Comparison of ENCODE assay signal across 8 cellular contexts in genomic region chr2:23566236-23567142, GRCh38.
DNase-seq lines count a peak whose midpoint lies in the region; ATAC-seq and TF ChIP-seq lines count a peak whose summit lies in the region.

No MANE protein-coding gene starts in this region.

- H3K23ac ChIP-seq in IMR-90 (ENCODE audit: low read depth, low read length), result no peak overlapping the region

- no peak overlapping the region for H3K27ac ChIP-seq in IMR-90 (ENCODE audit: insufficient read depth, low read length)

- intact Hi-C loops in IMR-90 (cut with micrococcal nuclease), result no loop called here

- TF ChIP-seq RAD21 in IMR-90 (IDR thresholded peaks at IDR 0.05; ENCODE audit: low read length), result peak; percentile 39; the same call in 1 of the 2 replicates

- H3K56ac ChIP-seq in IMR-90 (ENCODE audit: extremely low read depth, insufficient read depth, low read length), result no peak overlapping the region

- no peak overlapping the region for H3K18ac ChIP-seq in IMR-90 (ENCODE audit: low read depth, low read length)

- H4K5ac ChIP-seq in IMR-90 (ENCODE audit: low read depth, low read length), result no peak overlapping the region

- H3K4me3 ChIP-seq in IMR-90 (ENCODE audit: insufficient read depth, low read depth, low read length), result no peak overlapping the region

- H2BK120ac ChIP-seq in IMR-90 (ENCODE audit: low read depth, low read length), result no peak overlapping the region

- no peak overlapping the region for H3K4ac ChIP-seq in IMR-90 (ENCODE audit: low read depth, low read length)

- no peak overlapping the region for H4K91ac ChIP-seq in IMR-90 (ENCODE audit: insufficient read depth, low read depth, low read length)

- H2AK9ac ChIP-seq in IMR-90 (replicated peaks; ENCODE audit: low read depth, low read length, poor library complexity), result no peak overlapping the region

- H3K36me3 ChIP-seq in IMR-90 (ENCODE audit: control insufficient read depth, insufficient read depth, low read length), result peaks cover 3% of the 10 kb centered on the region

- no peak overlapping the region for H2BK20ac ChIP-seq in IMR-90 (ENCODE audit: low read depth, low read length)

- H2BK5ac ChIP-seq in IMR-90 (ENCODE audit: low read depth, low read length, poor library complexity, severe bottlenecking), result no peak overlapping the region

- DNase-seq in Daoy (ENCODE audit: low read depth) (peak; percentile 54), IMR-90 (peak; percentile 32), islet precursor cell (peak; percentile 69), G401 (ENCODE audit: low spot score) (no peak), NCI-H1436 (lab: John Stamatoyannopoulos, UW) (no peak)
- peak; percentile 42 to 45 for DNase-seq in activated T-cell treated with anti-CD3 and anti-CD28 coated beads, Interleukin-2, amount 50 U/mL, for 48 hours

- CTCF ChIA-PET in IMR-90 (lab: Yijun Ruan, JAX), result no interaction called here

- 100% methylated on average over 1 of the region's 7 CpGs; no CpG with 5 or more reads in 1 of the 2 experiments for WGBS in IMR-90 (ENCODE audit: extremely low coverage in 2 of 2, insufficient read length in 1 of 2), 2 experiments

- BruUV-seq in IMR-90 (replicated peaks; lab: Mats Ljungman, UMichigan), result no TSS peak

- in situ Hi-C loops in IMR-90 (cut with MboI; ENCODE audit: low sequenced_read_pairs) (no loop called here), G401 (cut with HindIII; ENCODE audit: low sequenced_read_pairs) (no loop called here)

- no peaks in the 10 kb centered on the region for H3K27me3 ChIP-seq in IMR-90 (ENCODE audit: control insufficient read depth, insufficient read depth, low read length)

- no peak overlapping the region for H3K9ac ChIP-seq in IMR-90 (ENCODE audit: low read depth, low read length)

- no peak for ATAC-seq in IMR-90 (ENCODE audit: low read depth)
- no peak for ATAC-seq in GM21825 (IDR thresholded peaks at IDR 0.05; ENCODE audit: unreplicated experiment)
- ATAC-seq in GM21390 (IDR thresholded peaks at IDR 0.05; ENCODE audit: unreplicated experiment), result no peak

- H3K79me1 ChIP-seq in IMR-90 (ENCODE audit: low read depth in 1 of 2, low read length in 2 of 2), result peaks cover 3 to 9% of the 10 kb centered on the region in 2 experiments; a peak in 3 of 4 replicates

- peaks cover 19% of the 10 kb centered on the region for H3K9me1 ChIP-seq in IMR-90 (ENCODE audit: insufficient read depth, low read length)

- peak; percentile 36 for TF ChIP-seq CTCF in IMR-90 (conservative IDR thresholded peaks at IDR 0.05; ENCODE audit: low read depth, low read length)

- H3K4me2 ChIP-seq in IMR-90 (ENCODE audit: low read depth, low read length), result no peak overlapping the region

- H4K8ac ChIP-seq in IMR-90 (ENCODE audit: low read depth in 2 of 2, low read length in 2 of 2), result no peak overlapping the region

- peaks cover 3% of the 10 kb centered on the region for H4K20me1 ChIP-seq in IMR-90 (ENCODE audit: insufficient read depth, low read length)

- no peak overlapping the region for H2AK5ac ChIP-seq in IMR-90 (ENCODE audit: low read depth, low read length)

- H2BK15ac ChIP-seq in IMR-90 (ENCODE audit: low read depth, low read length), result no peak overlapping the region

- no peaks in the 10 kb centered on the region for H3K9me3 ChIP-seq in IMR-90 (ENCODE audit: control insufficient read depth, insufficient read depth, low read length)

- POLR2A ChIA-PET in IMR-90 (lab: Charles Lee; ENCODE audit: unreplicated experiment), result no interaction called here

- TF ChIP-seq POLR2A in IMR-90 (IDR thresholded peaks at IDR 0.05; ENCODE audit: low read depth, low read length), result no peak

- dilution Hi-C loops in IMR-90 (cut with HindIII; ENCODE audit: low sequenced_read_pairs, unreplicated experiment), result no loop called here

- H3K4me1 ChIP-seq in IMR-90 (ENCODE audit: control insufficient read depth, insufficient read depth, low read length), result peaks cover 20% of the 10 kb centered on the region; the same call in 1 of the 2 replicates

- no peak overlapping the region for H3K14ac ChIP-seq in IMR-90 (replicated peaks; ENCODE audit: low read depth, low read length)

- H2AFZ ChIP-seq in IMR-90 (replicated peaks; ENCODE audit: low read length, poor library complexity), result no peak overlapping the region

TF ChIP-seq in IMR-90, 13 proteins besides CTCF, POLR2A, EP300 and RAD21:
- TF ChIP-seq RCOR1 (IDR thresholded peaks at IDR 0.05; ENCODE audit: insufficient replicate concordance, low read length), result no peak
- TF ChIP-seq CEBPB (IDR thresholded peaks at IDR 0.05; ENCODE audit: low read depth, low read length), result no peak
- no peak for TF ChIP-seq MAZ (IDR thresholded peaks at IDR 0.05; ENCODE audit: borderline replicate concordance, low read depth, low read length)
- no peak for TF ChIP-seq ELK1 (IDR thresholded peaks at IDR 0.05; ENCODE audit: borderline replicate concordance, low read depth, low read length)
- TF ChIP-seq RFX5 (IDR thresholded peaks at IDR 0.05; ENCODE audit: low read depth, low read length), result no peak
- peak; percentile 32 for TF ChIP-seq SMC3 (IDR thresholded peaks at IDR 0.05; ENCODE audit: low read depth, low read length)
- TF ChIP-seq FOS (IDR thresholded peaks at IDR 0.05; ENCODE audit: low read depth, low read length), result no peak
- peak; percentile 88 for TF ChIP-seq MAFK (IDR thresholded peaks at IDR 0.05; ENCODE audit: low read depth, low read length)
- no peak for TF ChIP-seq BHLHE40 (IDR thresholded peaks at IDR 0.05; ENCODE audit: low read depth, low read length)
TF ChIP-seq in IMR-90: peak in this region for 2.

Comparison
In these comparisons a context has a peak if more than half of its experiments do, and no peak if none do; other contexts are left out.
1. DNase-seq: peak in Daoy (single experiment), IMR-90 (single experiment), activated T-cell treated with anti-CD3 and anti-CD28 coated beads, Interleukin-2, amount 50 U/mL, for 48 hours (2 of 2) and islet precursor cell (single experiment); none in G401 (single experiment) and NCI-H1436 (single experiment).